1 cellular context compared by ENCODE assay signal in the genomic region with DNA sequence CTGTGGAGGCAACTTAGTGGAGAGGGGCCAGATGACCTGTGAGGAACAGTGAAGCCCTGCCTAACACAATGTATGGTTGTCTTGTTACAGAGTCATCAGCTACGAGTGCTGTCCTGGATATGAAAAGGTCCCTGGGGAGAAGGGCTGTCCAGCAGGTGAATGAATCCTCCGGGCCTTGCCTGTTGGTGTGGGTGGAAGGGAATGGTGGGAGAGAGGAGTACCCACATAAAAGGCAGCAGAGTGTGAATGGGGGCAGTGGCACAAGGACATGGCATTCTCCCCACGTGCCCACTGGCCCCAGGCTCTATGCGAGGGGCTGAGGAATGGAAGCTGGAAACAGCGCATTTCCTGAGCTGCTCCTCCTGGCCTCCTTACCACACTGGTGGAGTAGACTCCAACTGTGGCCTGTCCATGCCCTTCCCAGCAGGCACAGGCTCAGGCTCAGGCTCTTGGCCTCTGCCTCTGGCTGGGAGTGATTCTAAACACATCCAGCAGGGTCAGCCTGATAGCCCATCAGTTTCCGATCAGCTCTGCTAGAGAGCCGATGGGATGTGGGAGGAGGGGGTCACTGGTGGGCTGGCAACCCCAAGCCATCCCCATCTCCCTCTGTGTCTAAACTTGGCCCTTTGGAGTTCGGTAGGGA.
TF ChIP-seq lines count a peak whose summit lies in the region.

No MANE protein-coding gene starts in this region.

TF ChIP-seq in neural cell, 6 proteins besides CTCF, POLR2A, EP300 and RAD21:
- TF ChIP-seq MXI1 (conservative IDR thresholded peaks at IDR 0.05; ENCODE audit: poor library complexity, severe bottlenecking) (no peak), SMC3 (conservative IDR thresholded peaks at IDR 0.05; ENCODE audit: poor library complexity) (no peak), TAF1 (IDR thresholded peaks at IDR 0.05; ENCODE audit: low read depth) (no peak), POLR2AphosphoS5 (IDR thresholded peaks at IDR 0.05) (no peak), EZH2 (IDR thresholded peaks at IDR 0.05; ENCODE audit: borderline replicate concordance, insufficient read depth, low read length, poor library complexity, severe bottlenecking) (no peak)
- TF ChIP-seq, protein P1, sequence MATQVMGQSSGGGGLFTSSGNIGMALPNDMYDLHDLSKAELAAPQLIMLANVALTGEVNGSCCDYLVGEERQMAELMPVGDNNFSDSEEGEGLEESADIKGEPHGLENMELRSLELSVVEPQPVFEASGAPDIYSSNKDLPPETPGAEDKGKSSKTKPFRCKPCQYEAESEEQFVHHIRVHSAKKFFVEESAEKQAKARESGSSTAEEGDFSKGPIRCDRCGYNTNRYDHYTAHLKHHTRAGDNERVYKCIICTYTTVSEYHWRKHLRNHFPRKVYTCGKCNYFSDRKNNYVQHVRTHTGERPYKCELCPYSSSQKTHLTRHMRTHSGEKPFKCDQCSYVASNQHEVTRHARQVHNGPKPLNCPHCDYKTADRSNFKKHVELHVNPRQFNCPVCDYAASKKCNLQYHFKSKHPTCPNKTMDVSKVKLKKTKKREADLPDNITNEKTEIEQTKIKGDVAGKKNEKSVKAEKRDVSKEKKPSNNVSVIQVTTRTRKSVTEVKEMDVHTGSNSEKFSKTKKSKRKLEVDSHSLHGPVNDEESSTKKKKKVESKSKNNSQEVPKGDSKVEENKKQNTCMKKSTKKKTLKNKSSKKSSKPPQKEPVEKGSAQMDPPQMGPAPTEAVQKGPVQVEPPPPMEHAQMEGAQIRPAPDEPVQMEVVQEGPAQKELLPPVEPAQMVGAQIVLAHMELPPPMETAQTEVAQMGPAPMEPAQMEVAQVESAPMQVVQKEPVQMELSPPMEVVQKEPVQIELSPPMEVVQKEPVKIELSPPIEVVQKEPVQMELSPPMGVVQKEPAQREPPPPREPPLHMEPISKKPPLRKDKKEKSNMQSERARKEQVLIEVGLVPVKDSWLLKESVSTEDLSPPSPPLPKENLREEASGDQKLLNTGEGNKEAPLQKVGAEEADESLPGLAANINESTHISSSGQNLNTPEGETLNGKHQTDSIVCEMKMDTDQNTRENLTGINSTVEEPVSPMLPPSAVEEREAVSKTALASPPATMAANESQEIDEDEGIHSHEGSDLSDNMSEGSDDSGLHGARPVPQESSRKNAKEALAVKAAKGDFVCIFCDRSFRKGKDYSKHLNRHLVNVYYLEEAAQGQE (IDR thresholded peaks at IDR 0.05; ENCODE audit: borderline replicate concordance) = no peak
